39 cellular contexts compared by ENCODE assay signal in genomic region chr20:19765266-19765665, GRCh38. TPM values are rescaled to one million over a fixed set of nuclear protein-coding genes. Genes with fewer than 3 reads are reported as not detected.
"Had no signal": no experiment of that assay in that cellular context is flagged by ENCODE, and none has a peak within 500 bp of the region (broad histone marks: within the 10 kb centered on the region; RNA-seq: fewer than 3 reads in every experiment).

No MANE protein-coding gene starts in this region.

- H3K4me3 Mint-ChIP-seq: activated CD4-positive, alpha-beta memory T cell treated with anti-CD3 and anti-CD28 coated beads for 36 hours; activated CD4-positive, alpha-beta T cell treated with anti-CD3 and anti-CD28 coated beads, Interleukin-2, amount 10 ng/mL, durations not matched to agents 24 days and 14 days; activated naive CD4-positive, alpha-beta T cell treated with anti-CD3 and anti-CD28 coated beads, Interleukin-2, amount 10 ng/mL, durations not matched to agents 7 days and 5 days; activated naive CD8-positive, alpha-beta T cell treated with anti-CD3 and anti-CD28 coated beads, Interleukin-2, amount 10 ng/mL, durations not matched to agents 7 days and 5 days; activated T-helper 1 cell treated with anti-CD3 and anti-CD28 coated beads, Interleukin-12 subunit alpha, Interleukin-12 subunit beta, Interleukin-2, Interleukin-4 antibody, amounts not matched to agents 30 ng/mL and 10 ng/mL and 1 ng/mL, durations not matched to agents 14 hours and 24 hours and 36 hours; brain; effector memory CD8-positive, alpha-beta T cell; naive B cell; nephron progenitor cell; stimulated activated memory B cell treated with anti-CD40 and anti-IgM and Interleukin-4, amounts not matched to agents 10 μg/mL and 1 μg/mL and 100 μg/mL, for 72 hours; stimulated activated naive CD8-positive, alpha-beta T cell treated with anti-CD3 and anti-CD28 coated beads, Interleukin-15, amount 100 ng/mL, for 72 hours; T-helper 1 cell treated with Interleukin-12 subunit alpha and Interleukin-12 subunit beta and Interleukin-4 antibody, amounts not matched to agents 30 μg/mL and 1 μg/mL, for 36 hours had no signal

- H3K27me3 ChIP-seq: ascending aorta, cardiac muscle cell, colonic mucosa, dorsolateral prefrontal cortex, gastroesophageal sphincter, pancreas, sigmoid colon, upper lobe of right lung had no signal

- H3K27me3 Mint-ChIP-seq: brain had no signal

- H3K27ac Mint-ChIP-seq: activated CD4-positive, alpha-beta memory T cell treated with anti-CD3 and anti-CD28 coated beads for 36 hours; activated CD4-positive, alpha-beta T cell treated with anti-CD3 and anti-CD28 coated beads, Interleukin-2, amount 10 ng/mL, durations not matched to agents 24 days and 14 days; activated naive CD4-positive, alpha-beta T cell treated with anti-CD3 and anti-CD28 coated beads, Interleukin-2, amount 10 ng/mL, durations not matched to agents 7 days and 5 days; activated naive CD8-positive, alpha-beta T cell treated with anti-CD3 and anti-CD28 coated beads, Interleukin-2, amount 10 ng/mL, durations not matched to agents 7 days and 5 days; activated T-helper 1 cell treated with anti-CD3 and anti-CD28 coated beads, Interleukin-12 subunit alpha, Interleukin-12 subunit beta, Interleukin-2, Interleukin-4 antibody, amounts not matched to agents 30 ng/mL and 10 ng/mL and 1 ng/mL, durations not matched to agents 14 hours and 24 hours and 36 hours; effector memory CD8-positive, alpha-beta T cell; naive B cell; nephron progenitor cell; stimulated activated memory B cell treated with anti-CD40 and anti-IgM and Interleukin-4, amounts not matched to agents 10 μg/mL and 1 μg/mL and 100 μg/mL, for 72 hours; stimulated activated naive CD8-positive, alpha-beta T cell treated with anti-CD3 and anti-CD28 coated beads, Interleukin-15, amount 100 ng/mL, for 72 hours; T-helper 1 cell treated with Interleukin-12 subunit alpha and Interleukin-12 subunit beta and Interleukin-4 antibody, amounts not matched to agents 30 μg/mL and 1 μg/mL, for 36 hours had no signal

- H3K27ac ChIP-seq: ascending aorta, cardiac muscle cell, colonic mucosa, dorsolateral prefrontal cortex, gastroesophageal sphincter, pancreas, prostate gland, sigmoid colon, upper lobe of right lung had no signal

- H3K36me3 ChIP-seq: ascending aorta, cardiac muscle cell, colonic mucosa, pancreas, prostate gland, sigmoid colon, upper lobe of right lung had no signal

- H3K9me3 Mint-ChIP-seq: activated CD4-positive, alpha-beta memory T cell treated with anti-CD3 and anti-CD28 coated beads for 36 hours; activated CD4-positive, alpha-beta T cell treated with anti-CD3 and anti-CD28 coated beads, Interleukin-2, amount 10 ng/mL, durations not matched to agents 24 days and 14 days; activated naive CD4-positive, alpha-beta T cell treated with anti-CD3 and anti-CD28 coated beads, Interleukin-2, amount 10 ng/mL, durations not matched to agents 7 days and 5 days; activated naive CD8-positive, alpha-beta T cell treated with anti-CD3 and anti-CD28 coated beads, Interleukin-2, amount 10 ng/mL, durations not matched to agents 7 days and 5 days; activated T-helper 1 cell treated with anti-CD3 and anti-CD28 coated beads, Interleukin-12 subunit alpha, Interleukin-12 subunit beta, Interleukin-2, Interleukin-4 antibody, amounts not matched to agents 30 ng/mL and 10 ng/mL and 1 ng/mL, durations not matched to agents 14 hours and 24 hours and 36 hours; brain; naive B cell; nephron progenitor cell; stimulated activated memory B cell treated with anti-CD40 and anti-IgM and Interleukin-4, amounts not matched to agents 10 μg/mL and 1 μg/mL and 100 μg/mL, for 72 hours; stimulated activated naive CD8-positive, alpha-beta T cell treated with anti-CD3 and anti-CD28 coated beads, Interleukin-15, amount 100 ng/mL, for 72 hours; T-helper 1 cell treated with Interleukin-12 subunit alpha and Interleukin-12 subunit beta and Interleukin-4 antibody, amounts not matched to agents 30 μg/mL and 1 μg/mL, for 36 hours had no signal

- H3K4me1 ChIP-seq: colonic mucosa, prostate gland had no signal

- DNase-seq: activated CD4-positive, alpha-beta memory T cell treated with anti-CD3 and anti-CD28 coated beads for 36 hours; activated CD4-positive, alpha-beta T cell treated with anti-CD3 and anti-CD28 coated beads, Interleukin-2, amount 10 ng/mL, durations not matched to agents 24 days and 14 days; activated CD4-positive, CD25-positive, alpha-beta regulatory T cell treated with anti-CD3 and anti-CD28 coated beads, Interleukin-2, amount 50 U/mL, for 72 hours; activated CD8-positive, alpha-beta memory T cell treated with anti-CD3 and anti-CD28 coated beads, Interleukin-2, amount 50 U/mL, for 4 hours; activated gamma-delta T cell; activated naive CD4-positive, alpha-beta T cell treated with anti-CD3 and anti-CD28 coated beads, Interleukin-2, amount 10 ng/mL, durations not matched to agents 7 days and 5 days; activated naive CD8-positive, alpha-beta T cell treated with anti-CD3 and anti-CD28 coated beads, Interleukin-2, amount 10 ng/mL, durations not matched to agents 7 days and 5 days; activated T-cell treated with anti-CD3 and anti-CD28 coated beads, Interleukin-2, amount 50 U/mL, for 1 hour; cerebellar nuclear complex; colonic mucosa; dorsolateral prefrontal cortex; effector memory CD8-positive, alpha-beta T cell; erythroblast; head of caudate nucleus; hypothalamus; naive B cell; nephron progenitor cell; pancreas; retina; sigmoid colon; stimulated activated CD4-positive, alpha-beta T cell treated with anti-CD3 and anti-CD28 coated beads, Interleukin-1b, Interleukin-23, amount 100 ng/mL, for 48 hours; stimulated activated CD4-positive, alpha-beta T cell treated with anti-CD3 and anti-CD28 coated beads, Interleukin-4, amount 100 ng/mL, for 4 hours; stimulated activated CD8-positive, alpha-beta memory T cell treated with anti-CD3 and anti-CD28 coated beads, Interleukin-4, amount 100 ng/mL, for 48 hours; stimulated activated naive CD8-positive, alpha-beta T cell treated with anti-CD3 and anti-CD28 coated beads, Interleukin-15, amount 100 ng/mL, for 72 hours; substantia nigra; T-helper 9 cell; upper lobe of right lung had no signal

- H3K36me3 Mint-ChIP-seq: activated CD4-positive, alpha-beta memory T cell treated with anti-CD3 and anti-CD28 coated beads for 36 hours; activated naive CD4-positive, alpha-beta T cell treated with anti-CD3 and anti-CD28 coated beads, Interleukin-2, amount 10 ng/mL, durations not matched to agents 7 days and 5 days; activated naive CD8-positive, alpha-beta T cell treated with anti-CD3 and anti-CD28 coated beads, Interleukin-2, amount 10 ng/mL, durations not matched to agents 7 days and 5 days; stimulated activated memory B cell treated with anti-CD40 and anti-IgM and Interleukin-4, amounts not matched to agents 10 μg/mL and 1 μg/mL and 100 μg/mL, for 72 hours had no signal

- H3K4me1 Mint-ChIP-seq: activated CD4-positive, alpha-beta T cell treated with anti-CD3 and anti-CD28 coated beads, Interleukin-2, amount 10 ng/mL, durations not matched to agents 24 days and 14 days; activated naive CD4-positive, alpha-beta T cell treated with anti-CD3 and anti-CD28 coated beads, Interleukin-2, amount 10 ng/mL, durations not matched to agents 7 days and 5 days; activated naive CD8-positive, alpha-beta T cell treated with anti-CD3 and anti-CD28 coated beads, Interleukin-2, amount 10 ng/mL, durations not matched to agents 7 days and 5 days; naive B cell; stimulated activated naive CD8-positive, alpha-beta T cell treated with anti-CD3 and anti-CD28 coated beads, Interleukin-15, amount 100 ng/mL, for 72 hours had no signal

- ATAC-seq: effector memory CD8-positive, alpha-beta T cell; gastroesophageal sphincter; left lobe of liver; pancreas; stimulated activated memory B cell treated with anti-CD40 and anti-IgM and Interleukin-4, amounts not matched to agents 10 μg/mL and 1 μg/mL and 100 μg/mL, for 72 hours; stimulated activated naive CD8-positive, alpha-beta T cell treated with anti-CD3 and anti-CD28 coated beads, Interleukin-15, amount 100 ng/mL, for 72 hours; upper lobe of right lung had no signal

- H3K4me2 ChIP-seq: smooth muscle cell had no signal

- H3K9me3 ChIP-seq: ascending aorta, colonic mucosa, gastroesophageal sphincter, pancreas, prostate gland, sigmoid colon, upper lobe of right lung had no signal

- H3K4me3 ChIP-seq: ascending aorta, cardiac muscle cell, colonic mucosa, dorsolateral prefrontal cortex, gastroesophageal sphincter, lung, pancreas, prostate gland, sigmoid colon, smooth muscle cell, upper lobe of right lung had no signal

RNA-seq across cellular contexts. Expression of gene RIN2, which starts 7.2 kb away (rescaled TPM):
- total RNA-seq: activated CD4-positive, alpha-beta memory T cell treated with anti-CD3 and anti-CD28 coated beads for 36 hours; activated CD4-positive, alpha-beta T cell treated with anti-CD3 and anti-CD28 coated beads, Interleukin-2, amount 10 ng/mL, durations not matched to agents 24 days and 14 days; activated CD8-positive, alpha-beta memory T cell treated with anti-CD3 and anti-CD28 coated beads for 36 hours; activated T-helper 1 cell treated with anti-CD3 and anti-CD28 coated beads, Interleukin-12 subunit alpha, Interleukin-12 subunit beta, Interleukin-2, Interleukin-4 antibody, amounts not matched to agents 30 ng/mL and 10 ng/mL and 1 ng/mL, durations not matched to agents 14 hours and 24 hours and 36 hours had no signal
